Comparison of ENCODE assay signal across 8 cellular contexts in genomic region chr14:24368215-24368561, GRCh38. TPM values are rescaled to one million over a fixed set of nuclear protein-coding genes. Genes with fewer than 3 reads are reported as not detected.
DNase-seq lines count a peak whose midpoint lies in the region; ATAC-seq, FAIRE-seq and TF ChIP-seq lines count a peak whose summit lies in the region.

No MANE protein-coding gene starts in this region.

- WGBS in H1 (ENCODE audit: extremely low coverage in 1 of 2, insufficient coverage in 1 of 2, insufficient read length in 1 of 2, insufficient replicate concordance in 2 of 2, low coverage in 1 of 2, low lambda C conversion rate in 2 of 2, missing lambda C conversion rate in 1 of 2), 2 experiments, result 4% methylated on average over 7 of the region's 15 CpGs; no CpG with 5 or more reads in 1 of the 2 experiments

- no peaks in the 10 kb centered on the region for H3K79me2 ChIP-seq in MM.1S (ENCODE audit: low read length)
- no peaks in the 10 kb centered on the region for H3K79me2 ChIP-seq in H1 (ENCODE audit: control insufficient read depth in 1 of 2, insufficient read depth in 2 of 2, low read length in 2 of 2)

- H3K36me3 ChIP-seq in MM.1S (replicated peaks; ENCODE audit: insufficient read depth, low read length) (no peaks in the 10 kb centered on the region), H1 (ENCODE audit: control insufficient read depth in 2 of 4, insufficient read depth in 4 of 4, low read length in 3 of 4) (peaks cover 0 to 3% (median 3%) of the 10 kb centered on the region in 4 experiments; a peak in 5 of 8 replicates)

- TF ChIP-seq RAD21 in H1 (IDR thresholded peaks at IDR 0.05 in 1 of 2, conservative IDR thresholded peaks at IDR 0.05 in 1 of 2; ENCODE audit: low read depth in 2 of 2, low read length in 2 of 2), result no peak

- H3K4me1 ChIP-seq in MM.1S (ENCODE audit: low read length) (no peaks in the 10 kb centered on the region), H1 (replicated peaks in 1 of 4; ENCODE audit: control insufficient read depth in 3 of 4, insufficient read depth in 4 of 4, low read length in 3 of 4) (peaks cover 0 to 10% (median 7%) of the 10 kb centered on the region in 4 experiments; a peak in 6 of 7 replicates)

- H3K9me3 ChIP-seq in MM.1S (replicated peaks; ENCODE audit: insufficient read depth, low read length) (no peaks in the 10 kb centered on the region), H1 (ENCODE audit: insufficient read depth in 2 of 2, low read depth in 1 of 2, low read length in 1 of 2) (no peaks in the 10 kb centered on the region)

- H3K9ac ChIP-seq in MM.1S (ENCODE audit: low read length), result no peak overlapping the region
- peak overlapping the region in 3 of 4 experiments; percentile 29 to 45 (median 43); a peak in 5 of 7 replicates for H3K9ac ChIP-seq in H1 (replicated peaks in 1 of 4; ENCODE audit: extremely low read depth in 1 of 4, low read depth in 3 of 4, low read length in 3 of 4)

- H4K20me1 ChIP-seq in MM.1S (ENCODE audit: insufficient read depth, low read length), result no peaks in the 10 kb centered on the region
- H4K20me1 ChIP-seq in H1 (replicated peaks in 1 of 2; ENCODE audit: control insufficient read depth in 1 of 2, insufficient read depth in 2 of 2, low read length in 2 of 2), result peaks cover 0 to 2% of the 10 kb centered on the region in 2 experiments

- peak overlapping the region; percentile 100 for H3K4me3 ChIP-seq in AG09309 (ENCODE audit: control insufficient read depth, low read depth, low read length)
- H3K4me3 ChIP-seq in MM.1S (ENCODE audit: low read length), result peak overlapping the region; percentile 40; the same call in 1 of the 2 replicates
- peak overlapping the region; percentile 73 to 100 (median 82) for H3K4me3 ChIP-seq in H1 (ENCODE audit: extremely low read depth in 1 of 4, insufficient read depth in 2 of 4, low read depth in 3 of 4, low read length in 4 of 4)

- no peaks in the 10 kb centered on the region for H3K36me3 Mint-ChIP-seq in neural crest cell (ENCODE audit: low read depth)

- H3K27ac ChIP-seq in MM.1S (ENCODE audit: low read length) (no peak overlapping the region), H1 (ENCODE audit: low read depth, low read length) (peak overlapping the region; percentile 10; the same call in 1 of the 2 replicates)

- no peaks in the 10 kb centered on the region for H3K9me2 ChIP-seq in MM.1S (replicated peaks; ENCODE audit: insufficient read depth, low read length)

- H3K4me3 Mint-ChIP-seq in neural crest cell, result peak overlapping the region; percentile 93

- H2BK5ac ChIP-seq in H1 (ENCODE audit: low read depth, low read length), result peak overlapping the region; percentile 44; the same call in 1 of the 2 replicates

- H3K27me3 ChIP-seq in MM.1S (replicated peaks; ENCODE audit: insufficient read depth, low read length) (no peaks in the 10 kb centered on the region), H1 (replicated peaks in 1 of 4; ENCODE audit: control insufficient read depth in 3 of 4, extremely low read depth in 1 of 4, insufficient read depth in 3 of 4, low read length in 3 of 4) (no peaks in the 10 kb centered on the region; a peak in 1 of 7 replicates)

- no peak overlapping the region for H2BK12ac ChIP-seq in H1 (ENCODE audit: low read depth, low read length)

- H3K56ac ChIP-seq in H1 (replicated peaks; ENCODE audit: insufficient read length, low read depth, low read length), result peak overlapping the region; percentile 85

- peaks cover 23% of the 10 kb centered on the region for H3K27me3 Mint-ChIP-seq in neural crest cell (ENCODE audit: low read depth)

- H2BK20ac ChIP-seq in H1 (ENCODE audit: low read length), result no peak overlapping the region

- peak overlapping the region; percentile 57 for H4K8ac ChIP-seq in H1 (ENCODE audit: extremely low read depth, insufficient read depth, low read length)

- H3K79me1 ChIP-seq in H1 (ENCODE audit: low read depth, low read length), result no peaks in the 10 kb centered on the region; the same call in 1 of the 2 replicates

- H3K18ac ChIP-seq in H1 (ENCODE audit: extremely low read depth, low read length), result no peak overlapping the region; the same call in 1 of the 2 replicates

- H3K27ac Mint-ChIP-seq in neural crest cell (ENCODE audit: unreplicated experiment), result peak overlapping the region; percentile 50

- no peak for FAIRE-seq in H1 (lab: Jason Lieb, UNC)

- TF ChIP-seq CTCF in AG09309 (IDR thresholded peaks at IDR 0.05; ENCODE audit: control insufficient read depth, insufficient read depth, low read depth, low read length, missing control alignments) (no peak), MM.1S (IDR thresholded peaks at IDR 0.05; ENCODE audit: low read length) (no peak), H1 (IDR thresholded peaks at IDR 0.05; ENCODE audit: control extremely low read depth in 1 of 3, insufficient read depth in 1 of 3, low read depth in 1 of 3, low read length in 3 of 3) (no peak), neural crest cell (conservative IDR thresholded peaks at IDR 0.05) (no peak), GM13976 (IDR thresholded peaks at IDR 0.05; ENCODE audit: borderline replicate concordance, control extremely low read depth, extremely low read depth, insufficient read depth, missing control alignments) (no peak)

- no peak for TF ChIP-seq POLR2A in H1 (IDR thresholded peaks at IDR 0.05; ENCODE audit: control extremely low read depth in 1 of 2, low read depth in 2 of 2, low read length in 2 of 2)

- CTCF ChIA-PET in H1 (lab: Charles Lee; ENCODE audit: partially characterized antibody), result interaction anchor here (0.6 to 16.4 kb wide), 9 partner anchors 9 to 59 kb away, joined by 3 to 207 read pairs (median 5); partner anchors contain the start of genes ADCY4, CBLN3, KHNYN and RIPK3

- peaks cover 27% of the 10 kb centered on the region for H3K4me1 Mint-ChIP-seq in neural crest cell

- peak overlapping the region; percentile 73 for H3K4ac ChIP-seq in H1 (replicated peaks; ENCODE audit: insufficient read length, low read depth, low read length)

- no peak overlapping the region for H2BK120ac ChIP-seq in H1 (replicated peaks; ENCODE audit: low read depth, low read length)

- TF ChIP-seq EP300 in H1 (IDR thresholded peaks at IDR 0.05; ENCODE audit: borderline replicate concordance in 1 of 2, low read depth in 2 of 2, low read length in 2 of 2), result no peak

- 0 out of 2 replicates have a peak, but pooled peaks cover 3% of the 10 kb centered on the region for H3F3A ChIP-seq in MM.1S (ENCODE audit: insufficient read depth, low read length)

- ATAC-seq in GM19455 (IDR thresholded peaks at IDR 0.05; ENCODE audit: unreplicated experiment), result no peak

- H3K23me2 ChIP-seq in H1 (ENCODE audit: low read depth, low read length), result peaks cover 16% of the 10 kb centered on the region

- H2BK15ac ChIP-seq in H1 (ENCODE audit: low read length), result no peak overlapping the region

- H2AK5ac ChIP-seq in H1 (ENCODE audit: low read depth, low read length), result no peak overlapping the region

- peak overlapping the region; percentile 79 for H4K91ac ChIP-seq in H1 (replicated peaks; ENCODE audit: insufficient read length, low read length)

- POLR2A ChIA-PET in H1 (lab: Charles Lee; ENCODE audit: partially characterized antibody), result interaction anchor here (1.0 to 4.2 kb wide), 4 partner anchors 11 to 69 kb away, joined by 3 to 24 read pairs (median 4); no protein-coding TSS in a partner anchor

- in situ Hi-C loops in GM13976 (cut with MboI; ENCODE audit: low sequenced_read_pairs, unreplicated experiment), result loop anchor here (10.0 kb wide), 1 partner anchor 67 kb away; no protein-coding TSS in a partner anchor

- H3K9me3 Mint-ChIP-seq in neural crest cell, result no peaks in the 10 kb centered on the region

- H3K23ac ChIP-seq in H1 (ENCODE audit: insufficient read length), result no peak overlapping the region

- peak overlapping the region; percentile 55 for H4K5ac ChIP-seq in H1 (ENCODE audit: insufficient read length, low read depth, low read length)

- H3K4me2 ChIP-seq in MM.1S (ENCODE audit: low read depth, low read length) (peak overlapping the region; percentile 49; the same call in 1 of the 2 replicates), H1 (ENCODE audit: insufficient read depth in 1 of 2, low read depth in 2 of 2, low read length in 2 of 2) (peak overlapping the region; percentile 76 to 82)

- peak overlapping the region; percentile 51; the same call in 1 of the 2 replicates for H2AFZ ChIP-seq in MM.1S (ENCODE audit: low read length)
- no peak overlapping the region for H2AFZ ChIP-seq in H1 (ENCODE audit: low read length)

- no peak overlapping the region for H3K14ac ChIP-seq in H1 (ENCODE audit: insufficient read length)

- DNase-seq in AG09309 (ENCODE audit: low read depth) (no peak), MM.1S (no peak), H1 (ENCODE audit: low read depth in 1 of 2, low spot score in 2 of 2) (peak in 1 of 2 experiments; percentile 78), neural crest cell (ENCODE audit: low read depth, low spot score) (no peak), GM13976 (ENCODE audit: low spot score) (no peak), putamen (ENCODE audit: low spot score) (no peak), cortex of kidney (lab: John Stamatoyannopoulos, UW) (no peak)

RNA-seq across cellular contexts. Expression of gene NFATC4, which starts 0.2 kb away (rescaled TPM):
- 47.3 and 51.2 TPM in 2 replicates for total RNA-seq in H1 (2021; fragmentation: NEBNext Ultra II Directional; extraction: Animal tissue kit (Norgen Biotek cat#: 25700))
- 50.3 and 78.9 TPM in 2 replicates for polyA plus RNA-seq in H1 (2011; rRNA removed)
- 58.4 TPM for polyA plus RNA-seq in H1 (2011; cell fraction: cytosol; rRNA removed)
- 578 TPM for polyA plus RNA-seq in H1 (2011; cell fraction: nucleus; rRNA removed)
- polyA plus RNA-seq in H1 (2012, experiment 1 of 2), result 35.4 to 72.8 TPM (median 70.8 TPM) in 4 replicates
- 49.3 TPM for polyA plus RNA-seq in H1 (2012, experiment 2 of 2)
- 29.4 TPM for polyA plus RNA-seq in H1 (2013, experiment 1 of 2)
- 24.1 TPM for polyA plus RNA-seq in H1 (2013, experiment 2 of 2)
- 19.4 and 23.0 TPM in 2 replicates for polyA minus RNA-seq in H1 (2011; rRNA and poly(A)+ RNA removed)
- 22.5 TPM for polyA minus RNA-seq in H1 (2011; cell fraction: cytosol; rRNA and poly(A)+ RNA removed)
- 54.7 TPM for polyA minus RNA-seq in H1 (2011; cell fraction: nucleus; rRNA and poly(A)+ RNA removed)
- total RNA-seq in neural crest cell, result 44.3 and 47.8 TPM in 2 replicates

RNA-seq across cellular contexts. Expression of gene RIPK3, which starts 28.4 kb away (rescaled TPM):
- 0.39 and 0.55 TPM in 2 replicates for total RNA-seq in H1 (2021; fragmentation: NEBNext Ultra II Directional; extraction: Animal tissue kit (Norgen Biotek cat#: 25700))
- 0.20 and 0.24 TPM in 2 replicates for polyA plus RNA-seq in H1 (2011; rRNA removed)
- 0.36 TPM for polyA plus RNA-seq in H1 (2011; cell fraction: cytosol; rRNA removed)
- 0.73 TPM for polyA plus RNA-seq in H1 (2011; cell fraction: nucleus; rRNA removed)
- polyA plus RNA-seq in H1 (2012, experiment 1 of 2), result 0.20 to 0.72 TPM (median 0.32 TPM) in 3 of 4 replicates, not detected in the other
- polyA plus RNA-seq in H1 (2012, experiment 2 of 2), result not detected
- polyA plus RNA-seq in H1 (2013, experiment 1 of 2), result 0.30 TPM
- 0.26 TPM for polyA plus RNA-seq in H1 (2013, experiment 2 of 2)
- polyA minus RNA-seq in H1 (2011; rRNA and poly(A)+ RNA removed), result 0.17 and 0.76 TPM in 2 replicates
- polyA minus RNA-seq in H1 (2011; cell fraction: cytosol; rRNA and poly(A)+ RNA removed), result not detected
- polyA minus RNA-seq in H1 (2011; cell fraction: nucleus; rRNA and poly(A)+ RNA removed), result 0.90 TPM
- total RNA-seq in neural crest cell, result not detected in 2 replicates

RNA-seq across cellular contexts. Expression of gene NYNRIN, which starts 30.6 kb away (rescaled TPM):
- total RNA-seq in H1 (2021; fragmentation: NEBNext Ultra II Directional; extraction: Animal tissue kit (Norgen Biotek cat#: 25700)), result 18.3 and 19.6 TPM in 2 replicates
- polyA plus RNA-seq in H1 (2011; rRNA removed), result 15.2 and 18.4 TPM in 2 replicates
- polyA plus RNA-seq in H1 (2011; cell fraction: cytosol; rRNA removed), result 10.5 TPM
- 27.2 TPM for polyA plus RNA-seq in H1 (2011; cell fraction: nucleus; rRNA removed)
- 11.9 to 18.8 TPM (median 15.4 TPM) in 4 replicates for polyA plus RNA-seq in H1 (2012, experiment 1 of 2)
- polyA plus RNA-seq in H1 (2012, experiment 2 of 2), result 15.0 TPM
- 9.0 TPM for polyA plus RNA-seq in H1 (2013, experiment 1 of 2)
- 8.4 TPM for polyA plus RNA-seq in H1 (2013, experiment 2 of 2)
- polyA minus RNA-seq in H1 (2011; rRNA and poly(A)+ RNA removed), result 24.2 and 26.3 TPM in 2 replicates
- 16.6 TPM for polyA minus RNA-seq in H1 (2011; cell fraction: cytosol; rRNA and poly(A)+ RNA removed)
- polyA minus RNA-seq in H1 (2011; cell fraction: nucleus; rRNA and poly(A)+ RNA removed), result 18.8 TPM
- total RNA-seq in neural crest cell, result 10.3 and 10.4 TPM in 2 replicates

RNA-seq across cellular contexts. Expression of gene ADCY4, which starts 33.3 kb away (rescaled TPM):
- 0.35 and 0.69 TPM in 2 replicates for total RNA-seq in H1 (2021; fragmentation: NEBNext Ultra II Directional; extraction: Animal tissue kit (Norgen Biotek cat#: 25700))
- 0.27 and 0.57 TPM in 2 replicates for polyA plus RNA-seq in H1 (2011; rRNA removed)
- polyA plus RNA-seq in H1 (2011; cell fraction: cytosol; rRNA removed), result 0.45 TPM
- 7.5 TPM for polyA plus RNA-seq in H1 (2011; cell fraction: nucleus; rRNA removed)
- 0.40 to 0.81 TPM (median 0.56 TPM) in 4 replicates for polyA plus RNA-seq in H1 (2012, experiment 1 of 2)
- 0.14 TPM for polyA plus RNA-seq in H1 (2012, experiment 2 of 2)
- 0.51 TPM for polyA plus RNA-seq in H1 (2013, experiment 1 of 2)
- 0.37 TPM for polyA plus RNA-seq in H1 (2013, experiment 2 of 2)
- polyA minus RNA-seq in H1 (2011; rRNA and poly(A)+ RNA removed), result 1.4 and 2.2 TPM in 2 replicates
- polyA minus RNA-seq in H1 (2011; cell fraction: cytosol; rRNA and poly(A)+ RNA removed), result 2.1 TPM
- 4.8 TPM for polyA minus RNA-seq in H1 (2011; cell fraction: nucleus; rRNA and poly(A)+ RNA removed)
- 0.49 TPM in 1 of 2 replicates, not detected in the other for total RNA-seq in neural crest cell

RNA-seq across cellular contexts. Expression of gene LTB4R, which starts 56.9 kb away (rescaled TPM):
- 4.1 and 6.8 TPM in 2 replicates for total RNA-seq in H1 (2021; fragmentation: NEBNext Ultra II Directional; extraction: Animal tissue kit (Norgen Biotek cat#: 25700))
- 6.7 and 9.7 TPM in 2 replicates for polyA plus RNA-seq in H1 (2011; rRNA removed)
- polyA plus RNA-seq in H1 (2011; cell fraction: cytosol; rRNA removed), result 9.0 TPM
- 70.2 TPM for polyA plus RNA-seq in H1 (2011; cell fraction: nucleus; rRNA removed)
- polyA plus RNA-seq in H1 (2012, experiment 1 of 2), result 7.9 to 10.8 TPM (median 9.6 TPM) in 4 replicates
- polyA plus RNA-seq in H1 (2012, experiment 2 of 2), result 2.2 TPM
- 4.9 TPM for polyA plus RNA-seq in H1 (2013, experiment 1 of 2)
- 4.3 TPM for polyA plus RNA-seq in H1 (2013, experiment 2 of 2)
- polyA minus RNA-seq in H1 (2011; rRNA and poly(A)+ RNA removed), result 2.8 and 8.7 TPM in 2 replicates
- 1.4 TPM for polyA minus RNA-seq in H1 (2011; cell fraction: cytosol; rRNA and poly(A)+ RNA removed)
- polyA minus RNA-seq in H1 (2011; cell fraction: nucleus; rRNA and poly(A)+ RNA removed), result 12.2 TPM
- 4.7 and 5.3 TPM in 2 replicates for total RNA-seq in neural crest cell

Comparison
In these comparisons a context has a peak if more than half of its experiments do, and no peak if none do; other contexts are left out.
1. H3K4me3 ChIP-seq: peak in every context shown above with its lines; median percentile 100 in AG09309; 82 in H1; 40 in MM.1S.